Comparison of ENCODE assay signal across 13 cellular contexts in genomic region chr2:182302174-182302573, GRCh38.
DNase-seq lines count a peak whose midpoint lies in the region; TF ChIP-seq lines count a peak whose summit lies in the region.
"Had no signal": no experiment of that assay in that cellular context is flagged by ENCODE, and none has a peak within 500 bp of the region (broad histone marks: within the 10 kb centered on the region; RNA-seq: fewer than 3 reads in every experiment).

No MANE protein-coding gene starts in this region.

- 88 to 91% methylated on average over 3 of the region's 3 CpGs for WGBS in sigmoid colon, 2 donors

- no peak overlapping the region for H3K4me3 ChIP-seq in AG04450 (ENCODE audit: low read depth, low read length)
- H3K4me3 ChIP-seq in HEK293 (ENCODE audit: low read depth, low read length): no peak overlapping the region
- H3K4me3 ChIP-seq in sigmoid colon: no peak overlapping the region
- no peak overlapping the region for H3K4me3 ChIP-seq in BE2C (ENCODE audit: low read depth, low read length)
- H3K4me3 ChIP-seq: skin epidermis had no signal

- intact Hi-C loops in sigmoid colon (cut with DNase I): no loop called here

- POLR2A ChIA-PET in AG04450 (lab: Yijun Ruan, JAX): no interaction called here
- POLR2A ChIA-PET in HEK293 (lab: Yijun Ruan, JAX): no interaction called here

- no peak for TF ChIP-seq POLR2A in sigmoid colon (IDR thresholded peaks at IDR 0.05)

- CTCF ChIA-PET in AG04450 (lab: Charles Lee): no interaction called here
- CTCF ChIA-PET in HEK293 (lab: Yijun Ruan, JAX): interaction anchor here (0.8 to 1.0 kb wide), 2 partner anchors 75 to 97 kb away, joined by 3 read pairs; no protein-coding TSS in a partner anchor

- no peak for TF ChIP-seq EP300 in sigmoid colon (IDR thresholded peaks at IDR 0.05)

- peaks cover 13% of the 10 kb centered on the region for H3K4me1 ChIP-seq in HEK293 (ENCODE audit: control insufficient read depth, insufficient read depth, low read length)
- peaks cover 0 to 5% (median 0%) of the 10 kb centered on the region in 4 donors for H3K4me1 ChIP-seq in sigmoid colon
- H3K4me1 ChIP-seq in BE2C: no peaks in the 10 kb centered on the region

- H3K9me3 ChIP-seq in AG04450 (ENCODE audit: control insufficient read depth, insufficient read depth, low read length): no peaks in the 10 kb centered on the region
- no peaks in the 10 kb centered on the region for H3K9me3 ChIP-seq in HEK293 (ENCODE audit: control insufficient read depth, insufficient read depth, low read depth, low read length)
- H3K9me3 ChIP-seq in sigmoid colon: no peaks in the 10 kb centered on the region
- no peaks in the 10 kb centered on the region for H3K9me3 ChIP-seq in BE2C

- H3K27ac ChIP-seq in AG04450 (ENCODE audit: low read depth, low read length) (no peak overlapping the region), HEK293 (ENCODE audit: extremely low read depth, low read depth, low read length) (no peak overlapping the region), sigmoid colon (no peak overlapping the region)
- H3K27ac ChIP-seq: skin epidermis had no signal

- H3K27me3 ChIP-seq in AG04450 (ENCODE audit: control insufficient read depth, insufficient read depth, low read length) (no peaks in the 10 kb centered on the region), sigmoid colon (no peaks in the 10 kb centered on the region), BE2C (no peaks in the 10 kb centered on the region)

- TF ChIP-seq CTCF in AG04450 (IDR thresholded peaks at IDR 0.05; ENCODE audit: low read depth, low read length) (no peak), HEK293 (tag by site-specific recombination; IDR thresholded peaks at IDR 0.05) (no peak), sigmoid colon (IDR thresholded peaks at IDR 0.05) (no peak), BE2C (IDR thresholded peaks at IDR 0.05; ENCODE audit: low read depth, low read length) (no peak)

- DNase-seq in AG04450 (ENCODE audit: low read depth, low spot score) (peak; percentile 74), amniotic stem cell (lab: John Stamatoyannopoulos, UW) (peak; percentile 37), iris pigment epithelial cell (ENCODE audit: low read depth) (peak; percentile 84), sigmoid colon (no peak), BE2C (no peak), KG1 (lab: John Stamatoyannopoulos, UW) (no peak), middle frontal gyrus (ENCODE audit: extremely low spot score, low spot score) (no peak)
- DNase-seq: activated CD8-positive, alpha-beta T cell treated with anti-CD3 and anti-CD28 coated beads, Interleukin-2, amount 10 ng/mL, durations not matched to agents 7 days and 5 days; aorta; C1 segment of cervical spinal cord; NK-92 treated with Interleukin-12 subunit alpha and Interleukin-12 subunit beta, amount 100 ng/mL, for 24 hours had no signal

- H3K36me3 ChIP-seq in HEK293 (ENCODE audit: control insufficient read depth in 2 of 2, insufficient read depth in 1 of 2, low read length in 2 of 2) (no peaks in the 10 kb centered on the region), sigmoid colon (no peaks in the 10 kb centered on the region), BE2C (no peaks in the 10 kb centered on the region)

TF ChIP-seq in HEK293, 187 proteins besides CTCF, POLR2A, EP300 and RAD21 (continues in another document):
- TF ChIP-seq TSHZ1 (tag by site-specific recombination; IDR thresholded peaks at IDR 0.05; ENCODE audit: borderline replicate concordance) (no peak), OVOL3 (tag by site-specific recombination; IDR thresholded peaks at IDR 0.05) (no peak), ZNF561 (tag by site-specific recombination; IDR thresholded peaks at IDR 0.05; ENCODE audit: borderline replicate concordance) (no peak), ZNF473 (tag by site-specific recombination; IDR thresholded peaks at IDR 0.05) (no peak), KLF1 (tag by site-specific recombination; IDR thresholded peaks at IDR 0.05) (no peak), PRDM4 (tag by site-specific recombination; IDR thresholded peaks at IDR 0.05) (no peak), ZSCAN23 (tag by site-specific recombination; IDR thresholded peaks at IDR 0.05) (no peak), ZNF544 (tag by site-specific recombination; IDR thresholded peaks at IDR 0.05) (no peak), SP3 (tag by site-specific recombination; IDR thresholded peaks at IDR 0.05) (no peak), ZNF658 (tag by site-specific recombination; IDR thresholded peaks at IDR 0.05) (no peak), ZNF341 (tag by site-specific recombination; IDR thresholded peaks at IDR 0.05; ENCODE audit: low read depth) (no peak), ZFP37 (tag by site-specific recombination; IDR thresholded peaks at IDR 0.05) (no peak), ZNF362 (tag by site-specific recombination; IDR thresholded peaks at IDR 0.05) (peak; percentile 41; the same call in 1 of the 2 replicates), ZNF311 (tag by site-specific recombination; IDR thresholded peaks at IDR 0.05; ENCODE audit: borderline replicate concordance) (no peak), TCF7L2 (IDR thresholded peaks at IDR 0.05; ENCODE audit: borderline replicate concordance, low read depth, low read length) (no peak), SP7 (tag by site-specific recombination; IDR thresholded peaks at IDR 0.05) (peak; percentile 96), ZNF792 (tag by site-specific recombination; IDR thresholded peaks at IDR 0.05) (no peak), ZNF292 (tag by site-specific recombination; IDR thresholded peaks at IDR 0.05; ENCODE audit: borderline replicate concordance, low read depth) (no peak), ZBTB6 (tag by site-specific recombination; IDR thresholded peaks at IDR 0.05) (no peak), ZNF266 (tag by site-specific recombination; IDR thresholded peaks at IDR 0.05; ENCODE audit: low read depth) (no peak)

Comparison
In these comparisons a context has a peak if more than half of its experiments do, and no peak if none do; other contexts are left out.
1. DNase-seq: peak in AG04450 (single experiment), amniotic stem cell (single experiment) and iris pigment epithelial cell (single experiment); none in sigmoid colon (single experiment), BE2C (single experiment), KG1 (single experiment) and middle frontal gyrus (single experiment).